ENCODE assay signal across 35 cellular contexts in genomic region chr1:238199325-238199724, GRCh38.
"Had no signal": no experiment of that assay in that cellular context is flagged by ENCODE, and none has a peak within 500 bp of the region (broad histone marks: within the 10 kb centered on the region; RNA-seq: fewer than 3 reads in every experiment).

No MANE protein-coding gene starts in this region.

- H3K4me3 Mint-ChIP-seq: activated CD4-positive, alpha-beta memory T cell treated with anti-CD3 and anti-CD28 coated beads, Interleukin-2, amount 10 ng/mL, durations not matched to agents 7 days and 5 days; activated CD8-positive, alpha-beta memory T cell treated with anti-CD3 and anti-CD28 coated beads, Interleukin-2, amount 10 ng/mL, durations not matched to agents 7 days and 5 days; activated naive CD8-positive, alpha-beta T cell treated with anti-CD3 and anti-CD28 coated beads for 36 hours; activated T-cell treated with anti-CD3 and anti-CD28 coated beads, Interleukin-2, amount 50 U/mL, for 72 hours; activated T-helper 17 cell treated with anti-CD3 and anti-CD28 coated beads, Interleukin-2, amount 50 U/mL, for 72 hours; T-cell; T-helper 17 cell had no signal

- H3K4me2 ChIP-seq: PC-9 had no signal

- DNase-seq: activated CD4-positive, alpha-beta memory T cell treated with anti-CD3 and anti-CD28 coated beads, Interleukin-2, amount 10 ng/mL, durations not matched to agents 7 days and 5 days; activated CD4-positive, alpha-beta T cell treated with anti-CD3 and anti-CD28 coated beads for 1 hour; activated CD4-positive, alpha-beta T cell treated with anti-CD3 and anti-CD28 coated beads for 48 hours; activated CD4-positive, CD25-positive, alpha-beta regulatory T cell; activated CD8-positive, alpha-beta memory T cell treated with anti-CD3 and anti-CD28 coated beads for 24 hours; activated CD8-positive, alpha-beta memory T cell treated with anti-CD3 and anti-CD28 coated beads, Interleukin-2, amount 10 ng/mL, durations not matched to agents 7 days and 5 days; activated effector memory CD4-positive, alpha-beta T cell treated with anti-CD3 and anti-CD28 coated beads, Interleukin-2, amount 50 U/mL, for 16 hours; activated naive CD4-positive, alpha-beta T cell; activated naive CD4-positive, alpha-beta T cell treated with anti-CD3 and anti-CD28 coated beads, Interleukin-2, amount 50 U/mL, for 16 hours; activated naive CD8-positive, alpha-beta T cell treated with anti-CD3 and anti-CD28 coated beads for 36 hours; activated T-cell treated with anti-CD3 and anti-CD28 coated beads, Interleukin-2, amount 50 U/mL, for 1 hour; activated T-cell treated with anti-CD3 and anti-CD28 coated beads, Interleukin-2, amount 50 U/mL, for 72 hours; amniotic stem cell; aorta; brain microvascular endothelial cell; central memory CD4-positive, alpha-beta T cell; KG1; NCI-H1105; NCI-H1417 treated with DMSO at 0.1 percent for 48 hours; NCI-H187 treated with DMSO at 0.1 percent for 48 hours; NCI-H2171 treated with DMSO at 0.1 percent for 48 hours; NCI-H2227 treated with DMSO at 0.1 percent for 48 hours; NCI-H446; NCI-H510A treated with DMSO at 0.1 percent for 48 hours; NCI-H526 treated with DMSO at 0.1 percent for 48 hours; NCI-H82; PC-9; SIG-M5; T-cell; T-helper 17 cell had no signal

- H2AFZ ChIP-seq: PC-9 had no signal

- ATAC-seq: activated CD8-positive, alpha-beta memory T cell treated with anti-CD3 and anti-CD28 coated beads, Interleukin-2, amount 10 ng/mL, durations not matched to agents 7 days and 5 days; activated T-cell treated with anti-CD3 and anti-CD28 coated beads, Interleukin-2, amount 50 U/mL, for 72 hours; activated T-helper 17 cell treated with anti-CD3 and anti-CD28 coated beads, Interleukin-2, amount 50 U/mL, for 72 hours; Right ventricle myocardium inferior; SK-N-SH treated with all-trans-retinoic acid at 6 μM for 48 hours; T-cell; T-helper 17 cell had no signal

- H3K36me3 Mint-ChIP-seq: activated CD8-positive, alpha-beta memory T cell treated with anti-CD3 and anti-CD28 coated beads, Interleukin-2, amount 10 ng/mL, durations not matched to agents 7 days and 5 days; activated naive CD8-positive, alpha-beta T cell treated with anti-CD3 and anti-CD28 coated beads for 36 hours; T-cell had no signal

- H3K4me3 ChIP-seq: PC-9 had no signal

- H3K27me3 Mint-ChIP-seq: activated CD4-positive, alpha-beta memory T cell treated with anti-CD3 and anti-CD28 coated beads, Interleukin-2, amount 10 ng/mL, durations not matched to agents 7 days and 5 days; activated CD8-positive, alpha-beta memory T cell treated with anti-CD3 and anti-CD28 coated beads, Interleukin-2, amount 10 ng/mL, durations not matched to agents 7 days and 5 days; activated naive CD8-positive, alpha-beta T cell treated with anti-CD3 and anti-CD28 coated beads for 36 hours; activated T-helper 17 cell treated with anti-CD3 and anti-CD28 coated beads, Interleukin-2, amount 50 U/mL, for 72 hours; T-cell; T-helper 17 cell had no signal

- H3K27ac Mint-ChIP-seq: activated CD4-positive, alpha-beta memory T cell treated with anti-CD3 and anti-CD28 coated beads, Interleukin-2, amount 10 ng/mL, durations not matched to agents 7 days and 5 days; activated CD8-positive, alpha-beta memory T cell treated with anti-CD3 and anti-CD28 coated beads, Interleukin-2, amount 10 ng/mL, durations not matched to agents 7 days and 5 days; activated naive CD8-positive, alpha-beta T cell treated with anti-CD3 and anti-CD28 coated beads for 36 hours; activated T-cell treated with anti-CD3 and anti-CD28 coated beads, Interleukin-2, amount 50 U/mL, for 72 hours; activated T-helper 17 cell treated with anti-CD3 and anti-CD28 coated beads, Interleukin-2, amount 50 U/mL, for 72 hours; T-cell; T-helper 17 cell had no signal

- H3K27me3 ChIP-seq: brain microvascular endothelial cell had no signal

- H3K36me3 ChIP-seq: brain microvascular endothelial cell had no signal

- H3K4me1 Mint-ChIP-seq: activated CD4-positive, alpha-beta memory T cell treated with anti-CD3 and anti-CD28 coated beads, Interleukin-2, amount 10 ng/mL, durations not matched to agents 7 days and 5 days; activated CD8-positive, alpha-beta memory T cell treated with anti-CD3 and anti-CD28 coated beads, Interleukin-2, amount 10 ng/mL, durations not matched to agents 7 days and 5 days; activated naive CD8-positive, alpha-beta T cell treated with anti-CD3 and anti-CD28 coated beads for 36 hours; activated T-helper 17 cell treated with anti-CD3 and anti-CD28 coated beads, Interleukin-2, amount 50 U/mL, for 72 hours; T-cell; T-helper 17 cell had no signal

- H3K27ac ChIP-seq: brain microvascular endothelial cell, PC-9, RWPE1, VCaP had no signal
